In the genomic region with DNA sequence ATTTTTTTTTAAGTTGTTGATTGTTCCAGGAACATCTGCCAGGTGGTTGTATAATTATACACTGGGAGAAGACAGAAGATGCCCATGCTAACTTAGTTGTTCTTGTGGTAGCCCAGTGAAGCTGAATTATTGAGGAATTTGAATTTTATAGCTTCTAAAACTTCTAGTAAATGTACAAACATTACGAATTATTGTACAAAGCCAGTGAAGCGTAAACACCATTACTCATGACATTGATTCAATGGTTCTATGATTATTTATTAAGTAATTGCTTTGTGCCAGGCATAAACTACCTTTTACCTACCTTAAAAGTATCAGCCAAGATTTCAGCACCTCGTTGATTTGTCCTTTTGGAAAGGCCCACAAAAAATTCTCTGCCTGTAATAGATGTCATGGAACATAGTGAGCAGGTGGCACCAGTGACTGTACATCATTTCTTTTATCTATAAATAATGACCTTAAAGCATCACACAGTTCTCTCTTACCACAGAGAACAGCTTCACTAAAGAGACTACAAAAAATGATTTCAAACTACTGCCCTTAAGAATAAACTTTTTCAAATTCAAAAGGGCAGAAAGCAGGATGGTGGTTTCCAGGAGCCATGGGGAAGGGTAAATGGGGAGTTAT, we compare ENCODE assay signal across 19 cellular contexts.
DNase-seq lines count a peak whose midpoint lies in the region; ATAC-seq and TF ChIP-seq lines count a peak whose summit lies in the region.
"Had no signal": no experiment of that assay in that cellular context is flagged by ENCODE, and none has a peak within 500 bp of the region (broad histone marks: within the 10 kb centered on the region; RNA-seq: fewer than 3 reads in every experiment).

No MANE protein-coding gene starts in this region.

- peaks cover 43% of the 10 kb centered on the region for H3K4me1 Mint-ChIP-seq in osteocyte (ENCODE audit: unreplicated experiment)
- H3K4me1 Mint-ChIP-seq: CD14-positive monocyte; CD4-positive, alpha-beta memory T cell had no signal

- no TSS peak for BruUV-seq in PC-3 (replicated peaks; lab: Mats Ljungman, UMichigan)

- peaks cover 35% of the 10 kb centered on the region for H3K36me3 Mint-ChIP-seq in osteocyte (ENCODE audit: unreplicated experiment)
- H3K36me3 Mint-ChIP-seq: CD14-positive monocyte; CD4-positive, alpha-beta memory T cell had no signal

- no peak for TF ChIP-seq CTCF in PC-3 (conservative IDR thresholded peaks at IDR 0.05; ENCODE audit: low read depth, low read length)
- TF ChIP-seq CTCF in osteocyte (IDR thresholded peaks at IDR 0.05), result no peak
- TF ChIP-seq CTCF in right atrium auricular region (IDR thresholded peaks at IDR 0.05), result no peak

- no peak overlapping the region for H2AFZ ChIP-seq in PC-3 (ENCODE audit: low read length)

- H3K36me3 ChIP-seq in PC-3 (ENCODE audit: low read depth, low read length), result peaks cover 9% of the 10 kb centered on the region
- no peaks in the 10 kb centered on the region for H3K36me3 ChIP-seq in right atrium auricular region
- H3K36me3 ChIP-seq: BLaER1 had no signal

- H3F3A ChIP-seq in PC-3 (ENCODE audit: low read length, unreplicated experiment), result no peaks in the 10 kb centered on the region

- peak overlapping the region; percentile 61 for H3K27ac ChIP-seq in PC-3 (ENCODE audit: low read length)
- H3K27ac ChIP-seq in right atrium auricular region, result no peak overlapping the region
- H3K27ac ChIP-seq: 22Rv1, A549, BLaER1, HL-60 had no signal

- H3K79me2 ChIP-seq in PC-3 (ENCODE audit: low read length), result peaks cover 16% of the 10 kb centered on the region; the same call in 1 of the 2 replicates

- POLR2A ChIA-PET in PC-3 (lab: Charles Lee; ENCODE audit: unreplicated experiment), result interaction anchor here (0.6 kb wide), 1 partner anchor 233 kb away, joined by 4 read pairs; no protein-coding TSS in a partner anchor

- H3K4me3 ChIP-seq in PC-3 (ENCODE audit: low read length) (no peak overlapping the region), right atrium auricular region (no peak overlapping the region)
- H3K4me3 ChIP-seq: A549, BLaER1, GM12878, HAP-1 had no signal

- peak overlapping the region; percentile 56 for H3K4me2 ChIP-seq in PC-3 (ENCODE audit: low read length)
- H3K4me2 ChIP-seq: A549, BLaER1 had no signal

- intact Hi-C loops in PC-3 (cut with micrococcal nuclease), result loop anchor here (1.0 kb wide), 1 partner anchor 9 kb away; no protein-coding TSS in a partner anchor

- H3K9ac ChIP-seq in PC-3 (ENCODE audit: low read length), result no peak overlapping the region
- H3K9ac ChIP-seq: BLaER1 had no signal

- H3K27me3 Mint-ChIP-seq in osteocyte (ENCODE audit: unreplicated experiment), result no peaks in the 10 kb centered on the region

- H3K9me3 ChIP-seq in PC-3 (ENCODE audit: low read length), result no peaks in the 10 kb centered on the region
- H3K9me3 ChIP-seq in right atrium auricular region, result no peaks in the 10 kb centered on the region
- H3K9me3 ChIP-seq: A549, BLaER1, HAP-1 had no signal

- peaks cover 3% of the 10 kb centered on the region for H3K9me3 Mint-ChIP-seq in osteocyte (ENCODE audit: unreplicated experiment)
- H3K9me3 Mint-ChIP-seq: CD14-positive monocyte had no signal

- ATAC-seq in PC-3, result peak; percentile 84
- no peak for ATAC-seq in GM21529 (IDR thresholded peaks at IDR 0.05; ENCODE audit: unreplicated experiment)
- ATAC-seq: A549, GM12878 had no signal

- H3K4me3 Mint-ChIP-seq in osteocyte (ENCODE audit: unreplicated experiment), result no peak overlapping the region
- H3K4me3 Mint-ChIP-seq: CD14-positive monocyte; CD4-positive, alpha-beta memory T cell had no signal

- no peaks in the 10 kb centered on the region for H3K9me2 ChIP-seq in PC-3 (replicated peaks; ENCODE audit: low read length)

- peak; percentile 8 for DNase-seq in DMS 273 (lab: John Stamatoyannopoulos, UW; ENCODE audit: unreplicated experiment)
- DNase-seq in DMS 273 treated with DMSO at 0.1 percent for 48 hours (lab: John Stamatoyannopoulos, UW), result no peak
- DNase-seq in PC-3, result peak; percentile 87
- no peak for DNase-seq in osteocyte (ENCODE audit: extremely low spot score, unreplicated experiment)
- no peak for DNase-seq in iPS-NIHi7 (ENCODE audit: extremely low spot score)
- no peak for DNase-seq in right atrium auricular region (ENCODE audit: low spot score)
- DNase-seq: CD4-positive, alpha-beta memory T cell; DMS53; DND-41; EL; IMR-90 had no signal

- H3K27me3 ChIP-seq in PC-3 (ENCODE audit: low read length), result no peaks in the 10 kb centered on the region
- no peaks in the 10 kb centered on the region for H3K27me3 ChIP-seq in right atrium auricular region
- H3K27me3 ChIP-seq: BLaER1 had no signal

- H3K4me1 ChIP-seq in PC-3 (ENCODE audit: insufficient read depth, low read length) (peaks cover 37% of the 10 kb centered on the region), right atrium auricular region (peaks cover 0 to 5% of the 10 kb centered on the region in 2 donors)
- H3K4me1 ChIP-seq: BLaER1 had no signal

- CTCF ChIA-PET in PC-3 (lab: Charles Lee), result no interaction called here

- H4K20me1 ChIP-seq in PC-3 (ENCODE audit: low read length), result no peaks in the 10 kb centered on the region
- H4K20me1 ChIP-seq: BLaER1 had no signal

- H3K27ac Mint-ChIP-seq in osteocyte (ENCODE audit: unreplicated experiment), result peak overlapping the region; percentile 58
- H3K27ac Mint-ChIP-seq: CD14-positive monocyte; CD4-positive, alpha-beta memory T cell had no signal

Comparison
In these comparisons a context has a peak if more than half of its experiments do, and no peak if none do; other contexts are left out.
1. DNase-seq: peak in DMS 273 (single experiment) and PC-3 (single experiment); none in DMS 273 treated with DMSO at 0.1 percent for 48 hours (single experiment), osteocyte (single experiment), iPS-NIHi7 (single experiment) and right atrium auricular region (single experiment).